1 cellular context compared by ENCODE assay signal in genomic region chr1:182839209-182840065, GRCh38.
A peak's percentile ranks its signal among the peaks of the same experiment; 100 is the strongest.
TF ChIP-seq lines count a peak whose summit lies in the region.

Gene DHX9 (plus strand): TSS chr1:182839347. CDS start chr1:182842567, 3,220 bp downstream.

TF ChIP-seq in SK-N-SH, 30 proteins besides CTCF, POLR2A, EP300 and RAD21 (continued from another document):
- TF ChIP-seq USF2 (IDR thresholded peaks at IDR 0.05; ENCODE audit: borderline replicate concordance, low read depth, low read length) (no peak), CHD2 (IDR thresholded peaks at IDR 0.05; ENCODE audit: low read length, partially characterized antibody) (peak; percentile 32), YY1 (IDR thresholded peaks at IDR 0.05; ENCODE audit: low read depth) (peak; percentile 77), POLR2AphosphoS5 (IDR thresholded peaks at IDR 0.05; ENCODE audit: low read depth, low read length) (peak; percentile 99)
